Comparison of ENCODE assay signal across 8 cellular contexts in genomic region chr11:58579192-58580129, GRCh38. TPM values are rescaled to one million over a fixed set of nuclear protein-coding genes. Genes with fewer than 3 reads are reported as not detected.
DNase-seq lines count a peak whose midpoint lies in the region; ATAC-seq and TF ChIP-seq lines count a peak whose summit lies in the region.

No MANE protein-coding gene starts in this region.

- H3K9me3 ChIP-seq in testis, result no peaks in the 10 kb centered on the region

- H3K36me3 ChIP-seq in testis (ENCODE audit: low read depth, missing control alignments), result no peaks in the 10 kb centered on the region

- ATAC-seq in HG02571 (IDR thresholded peaks at IDR 0.05; ENCODE audit: unreplicated experiment) (peak; percentile 43), omental fat pad (ENCODE audit: low FRiP score) (peak; percentile 58)

- no peaks in the 10 kb centered on the region for H3K9me3 Mint-ChIP-seq in activated naive CD4-positive, alpha-beta T cell treated with anti-CD3 and anti-CD28 coated beads, Interleukin-2, amount 50 U/mL, for 24 hours

- TF ChIP-seq CTCF in NB4 (IDR thresholded peaks at IDR 0.05; ENCODE audit: low read depth, low read length) (peak; percentile 72), omental fat pad (IDR thresholded peaks at IDR 0.05) (peak in 1 of 3 donors; percentile 43), testis (IDR thresholded peaks at IDR 0.05) (peak; percentile 55 to 93 (median 89))

- peaks cover 68% of the 10 kb centered on the region for H3K4me1 Mint-ChIP-seq in activated naive CD4-positive, alpha-beta T cell treated with anti-CD3 and anti-CD28 coated beads, Interleukin-2, amount 50 U/mL, for 24 hours

- intact Hi-C loops in testis (cut with DNase I; ENCODE audit: low total_unique reads), result no loop called here

- H3K27me3 ChIP-seq in testis, result no peaks in the 10 kb centered on the region

- DNase-seq in NB4 (ENCODE audit: low read depth), result peak; percentile 95
- peak; percentile 90 for DNase-seq in SK-N-DZ (ENCODE audit: low spot score)
- DNase-seq in glomerular visceral epithelial cell (ENCODE audit: extremely low spot score), result peak; percentile 83
- DNase-seq in omental fat pad (ENCODE audit: low spot score), result peak; percentile 92
- DNase-seq in testis, result peak; percentile 96

- peak overlapping the region; percentile 100 for H3K27ac Mint-ChIP-seq in activated naive CD4-positive, alpha-beta T cell treated with anti-CD3 and anti-CD28 coated beads, Interleukin-2, amount 50 U/mL, for 24 hours

- peak overlapping the region; percentile 99 to 100 for H3K27ac ChIP-seq in testis

- peaks cover 31% of the 10 kb centered on the region for H3K4me1 ChIP-seq in testis

- H3K4me3 ChIP-seq in GM08714 (ENCODE audit: low read length) (peak overlapping the region; percentile 92), NB4 (ENCODE audit: low read depth, low read length) (peak overlapping the region; percentile 76), testis (peak overlapping the region; percentile 95 to 100)

- no peaks in the 10 kb centered on the region for H3K27me3 Mint-ChIP-seq in activated naive CD4-positive, alpha-beta T cell treated with anti-CD3 and anti-CD28 coated beads, Interleukin-2, amount 50 U/mL, for 24 hours

- WGBS in testis, 2 donors, result 1% methylated on average over 29 to 34 of the region's 78 CpGs

- H3K36me3 Mint-ChIP-seq in activated naive CD4-positive, alpha-beta T cell treated with anti-CD3 and anti-CD28 coated beads, Interleukin-2, amount 50 U/mL, for 24 hours, result peaks cover 17% of the 10 kb centered on the region

- TF ChIP-seq POLR2A in NB4 (IDR thresholded peaks at IDR 0.05; ENCODE audit: extremely low read depth, insufficient read length) (peak; percentile 74), testis (IDR thresholded peaks at IDR 0.05) (no peak)

- H3K4me3 Mint-ChIP-seq in activated naive CD4-positive, alpha-beta T cell treated with anti-CD3 and anti-CD28 coated beads, Interleukin-2, amount 50 U/mL, for 24 hours, result peak overlapping the region; percentile 100

RNA-seq across cellular contexts. Expression of gene ZFP91, which starts 0.6 kb away (rescaled TPM):
- 31.9 and 34.6 TPM in 2 replicates for polyA plus RNA-seq in SK-N-DZ (2014; cell fraction: cytosol; rRNA removed)
- 31.5 and 38.6 TPM in 2 replicates for polyA plus RNA-seq in SK-N-DZ (2014; cell fraction: nucleus; rRNA removed)
- total RNA-seq in omental fat pad (10 to 100 TPM; 40.9 to 49.8 (median 46.6) TPM), testis (100 to 1,000 TPM in 1 of 2 donors, 10 to 100 TPM in 1; 99.0 to 126 TPM)
- polyA plus RNA-seq in testis (ENCODE audit: insufficient read depth, low read depth, low replicate concordance), result 215 TPM

RNA-seq across cellular contexts. Expression of gene LPXN, which starts 3.8 kb away (rescaled TPM):
- 1.8 TPM in 2 replicates for polyA plus RNA-seq in SK-N-DZ (2014; cell fraction: cytosol; rRNA removed)
- polyA plus RNA-seq in SK-N-DZ (2014; cell fraction: nucleus; rRNA removed), result 6.1 and 6.5 TPM in 2 replicates
- total RNA-seq in omental fat pad (10 to 100 TPM in 3 of 4 donors, 1 to 10 TPM in 1; 9.8 to 40.7 (median 15.1) TPM), testis (10 to 100 TPM; 15.8 to 17.3 TPM)
- polyA plus RNA-seq in testis (ENCODE audit: insufficient read depth, low read depth, low replicate concordance), result 14.5 TPM

RNA-seq across cellular contexts. Expression of gene CNTF, which starts 43.0 kb away (rescaled TPM):
- 0.66 and 1.2 TPM in 2 replicates for polyA plus RNA-seq in SK-N-DZ (2014; cell fraction: cytosol; rRNA removed)
- polyA plus RNA-seq in SK-N-DZ (2014; cell fraction: nucleus; rRNA removed), result 2.5 and 7.0 TPM in 2 replicates
- 1 to 10 TPM; 2.1 to 2.5 (median 2.4) TPM for total RNA-seq in omental fat pad
- total RNA-seq in testis, result 1 to 10 TPM; 1.3 to 1.6 TPM
- polyA plus RNA-seq in testis (ENCODE audit: insufficient read depth, low read depth, low replicate concordance), result 1.0 TPM

Comparison
In these comparisons a context has a peak if more than half of its experiments do, and no peak if none do; other contexts are left out.
1. Peak in every context shown above with its lines: DNase-seq, ATAC-seq, H3K4me3 ChIP-seq and H3K27ac ChIP-seq.